8 cellular contexts compared by ENCODE assay signal in genomic region chr6:17706580-17707370, GRCh38. TPM values are rescaled to one million over a fixed set of nuclear protein-coding genes. Genes with fewer than 3 reads are reported as not detected.
DNase-seq lines count a peak whose midpoint lies in the region; ATAC-seq lines count a peak whose summit lies in the region.

Gene NUP153 (minus strand): TSS chr6:17706925. CDS start chr6:17706387, 538 bp downstream.

- peaks cover 38% of the 10 kb centered on the region for H3K4me1 Mint-ChIP-seq in activated CD4-positive, alpha-beta T cell treated with anti-CD3 and anti-CD28 coated beads, Interleukin-2, amount 10 ng/mL, durations not matched to agents 7 days and 5 days

- peaks cover 37% of the 10 kb centered on the region for H3K4me1 ChIP-seq in BLaER1

- peak within 1 kb of the TSS; percentile 98 for H3K9ac ChIP-seq in BLaER1

- H3K4me2 ChIP-seq in BLaER1, result peak within 1 kb of the TSS; percentile 94

- intact Hi-C loops in left colon (cut with DNase I, micrococcal nuclease), result no loop called here

- H3K9me3 ChIP-seq in BLaER1, result no peaks in the 10 kb centered on the region

- H3K27ac Mint-ChIP-seq in activated CD4-positive, alpha-beta T cell treated with anti-CD3 and anti-CD28 coated beads, Interleukin-2, amount 10 ng/mL, durations not matched to agents 7 days and 5 days, result peak within 1 kb of the TSS; percentile 99

- POLR2A ChIA-PET in activated CD4-positive, alpha-beta T cell treated with anti-CD3 and anti-CD28 coated beads, Interleukin-2, amount 10 ng/mL, durations not matched to agents 7 days and 5 days (lab: Charles Lee), result no interaction called here

- H3K36me3 Mint-ChIP-seq in activated CD4-positive, alpha-beta T cell treated with anti-CD3 and anti-CD28 coated beads, Interleukin-2, amount 10 ng/mL, durations not matched to agents 7 days and 5 days (ENCODE audit: low read depth), result peaks cover 35% of the 10 kb centered on the region

- DNase-seq in NCI-H69 (lab: John Stamatoyannopoulos, UW), result peak; percentile 99
- peak; percentile 99 for DNase-seq in activated CD4-positive, alpha-beta T cell treated with anti-CD3 and anti-CD28 coated beads, Interleukin-2, amount 10 ng/mL, durations not matched to agents 7 days and 5 days
- DNase-seq in cortex of kidney (lab: John Stamatoyannopoulos, UW), result peak; percentile 90
- peak; percentile 98 to 99 for DNase-seq in left colon
- peak; percentile 99 for DNase-seq in stimulated activated CD4-positive, alpha-beta T cell treated with anti-CD3 and anti-CD28 coated beads, Interleukin-1b, Interleukin-23, amount 100 ng/mL, for 48 hours

- no peaks in the 10 kb centered on the region for H3K36me3 ChIP-seq in BLaER1

- peak within 1 kb of the TSS; percentile 89 for H3K4me3 ChIP-seq in BLaER1

- peaks cover 39% of the 10 kb centered on the region for H4K20me1 ChIP-seq in BLaER1

- peak within 1 kb of the TSS; percentile 98 for H3K27ac ChIP-seq in BLaER1

- ATAC-seq in GM19328 (IDR thresholded peaks at IDR 0.05; ENCODE audit: unreplicated experiment) (peak; percentile 70), HG03520 (IDR thresholded peaks at IDR 0.05; ENCODE audit: unreplicated experiment) (peak; percentile 62), left colon (peak; percentile 88)

- no peaks in the 10 kb centered on the region for H3K9me3 Mint-ChIP-seq in activated CD4-positive, alpha-beta T cell treated with anti-CD3 and anti-CD28 coated beads, Interleukin-2, amount 10 ng/mL, durations not matched to agents 7 days and 5 days

- no peaks in the 10 kb centered on the region for H3K27me3 Mint-ChIP-seq in activated CD4-positive, alpha-beta T cell treated with anti-CD3 and anti-CD28 coated beads, Interleukin-2, amount 10 ng/mL, durations not matched to agents 7 days and 5 days

- H3K27me3 ChIP-seq in BLaER1, result no peaks in the 10 kb centered on the region

- peak within 1 kb of the TSS; percentile 87 for H3K4me3 Mint-ChIP-seq in activated CD4-positive, alpha-beta T cell treated with anti-CD3 and anti-CD28 coated beads, Interleukin-2, amount 10 ng/mL, durations not matched to agents 7 days and 5 days

- CTCF ChIA-PET in activated CD4-positive, alpha-beta T cell treated with anti-CD3 and anti-CD28 coated beads, Interleukin-2, amount 10 ng/mL, durations not matched to agents 7 days and 5 days (lab: Charles Lee), result interaction anchor here (0.6 to 1.4 kb wide), 5 partner anchors 11 to 85 kb away, joined by 3 to 4 read pairs (median 3); no protein-coding TSS in a partner anchor

RNA-seq across cellular contexts. Expression of gene NUP153, which starts in this region (rescaled TPM):
- total RNA-seq in activated CD4-positive, alpha-beta T cell treated with anti-CD3 and anti-CD28 coated beads, Interleukin-2, amount 10 ng/mL, durations not matched to agents 7 days and 5 days, result 10 to 100 TPM; 74.0 to 91.0 TPM
- total RNA-seq in left colon, result 10 to 100 TPM; 29.4 to 31.4 TPM

Comparison
In these comparisons a context has a peak if more than half of its experiments do, and no peak if none do; other contexts are left out.
1. Peak in every context shown above with its lines: DNase-seq, ATAC-seq, H3K4me3 ChIP-seq and H3K27ac ChIP-seq.